8 cellular contexts compared by ENCODE assay signal in genomic region chr20:3470208-3470626, GRCh38. TPM values are rescaled to one million over a fixed set of nuclear protein-coding genes. Genes with fewer than 3 reads are reported as not detected.
A peak's percentile ranks its signal among the peaks of the same experiment; 100 is the strongest.
DNase-seq lines count a peak whose midpoint lies in the region; ATAC-seq and TF ChIP-seq lines count a peak whose summit lies in the region.

No MANE protein-coding gene starts in this region.

- H3K4me3 ChIP-seq in body of pancreas (peak overlapping the region; percentile 83 to 91), lung (peak overlapping the region; percentile 95), transverse colon (peak overlapping the region; percentile 68 to 100 (median 79))

- in situ Hi-C loops in transverse colon (cut with MboI; ENCODE audit: low pct_ligation_motif_present in 1 of 4, low pct_unique_long_range_greater_than_20kb in 1 of 4, low sequenced_read_pairs in 3 of 4), result no loop called here

- 34 to 41% methylated on average over 6 to 13 of the region's 13 CpGs for WGBS in body of pancreas, 2 donors
- WGBS in lung, 2 donors, result 45 to 55% methylated on average over 13 of the region's 13 CpGs
- 63% methylated on average over 12 of the region's 13 CpGs; no CpG with 5 or more reads in 1 of the 2 donors for WGBS in transverse colon (ENCODE audit: low coverage in 1 of 2), 2 donors

- H3K9me3 ChIP-seq in body of pancreas, result no peaks in the 10 kb centered on the region
- H3K9me3 ChIP-seq in lung (ENCODE audit: control insufficient read depth in 2 of 2, insufficient read depth in 1 of 2, low read length in 1 of 2), result no peaks in the 10 kb centered on the region
- no peaks in the 10 kb centered on the region for H3K9me3 ChIP-seq in transverse colon

- H3K4me3 Mint-ChIP-seq in activated T-cell treated with anti-CD3 and anti-CD28 coated beads, Interleukin-2, amount 50 U/mL, for 72 hours, result peak overlapping the region; percentile 91 to 93

- no peaks in the 10 kb centered on the region for H3K9me3 Mint-ChIP-seq in activated T-cell treated with anti-CD3 and anti-CD28 coated beads, Interleukin-2, amount 50 U/mL, for 72 hours

- H3K36me3 Mint-ChIP-seq in activated T-cell treated with anti-CD3 and anti-CD28 coated beads, Interleukin-2, amount 50 U/mL, for 72 hours (ENCODE audit: insufficient read depth in 2 of 2), result peaks cover 2% of the 10 kb centered on the region in 2 donors

- TF ChIP-seq CTCF in body of pancreas (IDR thresholded peaks at IDR 0.05) (no peak), lung (IDR thresholded peaks at IDR 0.05; ENCODE audit: control extremely low read depth, extremely low read depth) (no peak), transverse colon (IDR thresholded peaks at IDR 0.05) (no peak)

- H3K27me3 Mint-ChIP-seq in activated T-cell treated with anti-CD3 and anti-CD28 coated beads, Interleukin-2, amount 50 U/mL, for 72 hours (ENCODE audit: low read depth), result peaks cover 5% of the 10 kb centered on the region

- no peak for TF ChIP-seq EP300 in transverse colon (IDR thresholded peaks at IDR 0.05; ENCODE audit: low read depth)

- intact Hi-C loops in body of pancreas (cut with DNase I) (loop anchor here (10.0 kb wide), 1 partner anchor 75 kb away; no protein-coding TSS in a partner anchor), transverse colon (cut with DNase I; ENCODE audit: low total_unique reads) (no loop called here)

- H3K27ac ChIP-seq in body of pancreas, result peak overlapping the region; percentile 7 to 89 (median 78)
- H3K27ac ChIP-seq in lung (ENCODE audit: low read depth in 1 of 2, low read length in 1 of 2), result peak overlapping the region; percentile 71 to 87
- H3K27ac ChIP-seq in transverse colon, result peak overlapping the region; percentile 75 to 84 (median 83)

- H3K4me1 ChIP-seq in body of pancreas (peaks cover 34% of the 10 kb centered on the region), lung (ENCODE audit: control insufficient read depth in 2 of 2, insufficient read depth in 2 of 2, low read length in 2 of 2) (peaks cover 4 to 19% of the 10 kb centered on the region in 2 donors), transverse colon (peaks cover 19 to 30% (median 27%) of the 10 kb centered on the region in 4 donors)

- H3K36me3 ChIP-seq in body of pancreas (replicated peaks in 1 of 2; ENCODE audit: insufficient read depth in 1 of 2, low read depth in 2 of 2) (no peaks in the 10 kb centered on the region), lung (ENCODE audit: control insufficient read depth in 2 of 2, insufficient read depth in 2 of 2, low read length in 2 of 2) (no peaks in the 10 kb centered on the region), transverse colon (no peaks in the 10 kb centered on the region)

- no peak overlapping the region for H3K27ac Mint-ChIP-seq in activated T-cell treated with anti-CD3 and anti-CD28 coated beads, Interleukin-2, amount 50 U/mL, for 72 hours

- DNase-seq in activated T-cell treated with anti-CD3 and anti-CD28 coated beads, Interleukin-2, amount 50 U/mL, for 72 hours, result no peak
- DNase-seq in activated T-cell treated with anti-CD3 and anti-CD28 coated beads, Interleukin-2, amount 50 U/mL, for 1 hour, result no peak
- DNase-seq in body of pancreas (no peak), lung (ENCODE audit: low spot score) (no peak), transverse colon (no peak), GDM1 (lab: John Stamatoyannopoulos, UW) (no peak), NCI-H187 treated with DMSO at 0.1 percent for 48 hours (lab: John Stamatoyannopoulos, UW) (no peak)

- no peak for ATAC-seq in activated T-cell treated with anti-CD3 and anti-CD28 coated beads, Interleukin-2, amount 50 U/mL, for 72 hours (replicated peaks in 1 of 2)
- ATAC-seq in body of pancreas (no peak), lung (ENCODE audit: insufficient read depth, low FRiP score) (no peak), GM19351 (IDR thresholded peaks at IDR 0.05; ENCODE audit: unreplicated experiment) (no peak)

- H3K4me1 Mint-ChIP-seq in activated T-cell treated with anti-CD3 and anti-CD28 coated beads, Interleukin-2, amount 50 U/mL, for 72 hours (ENCODE audit: low read depth), result peaks cover 36% of the 10 kb centered on the region

- TF ChIP-seq POLR2A in body of pancreas (IDR thresholded peaks at IDR 0.05), result no peak
- no peak for TF ChIP-seq POLR2A in transverse colon (IDR thresholded peaks at IDR 0.05)

- H3K27me3 ChIP-seq in body of pancreas, result no peaks in the 10 kb centered on the region
- H3K27me3 ChIP-seq in lung (ENCODE audit: control insufficient read depth, insufficient read depth), result no peaks in the 10 kb centered on the region
- H3K27me3 ChIP-seq in transverse colon, result peaks cover 21% of the 10 kb centered on the region

RNA-seq across cellular contexts. Expression of gene ATRN, which starts 0.6 kb away (rescaled TPM):
- 10 to 100 TPM in 1 of 2 donors, 1 to 10 TPM in 1; 9.6 to 11.6 TPM for total RNA-seq in activated T-cell treated with anti-CD3 and anti-CD28 coated beads, Interleukin-2, amount 50 U/mL, for 72 hours
- total RNA-seq in body of pancreas, result 10 to 100 TPM; 17.6 to 18.8 TPM
- 10 to 100 TPM; 29.0 to 38.5 TPM for total RNA-seq in lung
- polyA plus RNA-seq in lung, result 10 to 100 TPM in 1 of 2 donors, 1 to 10 TPM in 1; 4.2 to 13.4 TPM
- 10 to 100 TPM in 3 of 4 donors, 1 to 10 TPM in 1; 6.8 to 24.7 (median 15.9) TPM for total RNA-seq in transverse colon
